In the genomic region with DNA sequence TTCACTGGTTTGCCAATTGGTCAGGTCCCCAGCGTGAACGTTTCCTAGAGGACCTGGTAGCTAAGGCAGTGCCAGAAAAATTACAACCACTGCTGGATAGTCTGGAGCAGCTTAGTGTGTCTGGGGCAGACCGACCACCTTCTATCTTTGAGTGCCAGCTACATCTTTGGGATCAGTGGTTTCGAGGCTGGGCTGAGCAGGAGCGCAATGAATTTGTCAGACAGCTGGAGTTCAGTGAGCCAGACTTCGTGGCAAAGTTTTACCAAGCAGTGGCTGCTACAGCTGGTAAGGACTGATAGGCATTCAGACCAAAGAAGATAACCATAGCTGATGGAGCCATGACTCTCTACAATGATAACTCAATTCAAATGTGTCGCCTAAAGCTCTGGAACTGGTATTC, we compare ENCODE assay signal across 17 cellular contexts. TPM values are rescaled to one million over a fixed set of nuclear protein-coding genes. Genes with fewer than 3 reads are reported as not detected.
A peak's percentile ranks its signal among the peaks of the same experiment; 100 is the strongest.
DNase-seq lines count a peak whose midpoint lies in the region; ATAC-seq and TF ChIP-seq lines count a peak whose summit lies in the region.
"Had no signal": no experiment of that assay in that cellular context is flagged by ENCODE, and none has a peak within 500 bp of the region (broad histone marks: within the 10 kb centered on the region; RNA-seq: fewer than 3 reads in every experiment).

No MANE protein-coding gene starts in this region.

- H3K4me2 ChIP-seq in Loucy (ENCODE audit: low read depth, low read length, poor library complexity, severe bottlenecking), result peak overlapping the region; percentile 79

- no peak overlapping the region for H3K27ac ChIP-seq in CD4-positive, alpha-beta memory T cell (ENCODE audit: low read depth, low read length)
- H3K27ac ChIP-seq: left ventricle myocardium inferior, thyroid gland had no signal

- H3K4me3 Mint-ChIP-seq in CD4-positive, alpha-beta memory T cell, result peak overlapping the region in 4 of 8 donors; percentile 12 to 75 (median 37)
- H3K4me3 Mint-ChIP-seq in naive thymus-derived CD8-positive, alpha-beta T cell, result peak overlapping the region in 2 of 10 donors; percentile 58 to 69

- H3K9me3 Mint-ChIP-seq in CD4-positive, alpha-beta memory T cell, result no peaks in the 10 kb centered on the region
- H3K9me3 Mint-ChIP-seq in naive thymus-derived CD8-positive, alpha-beta T cell, result no peaks in the 10 kb centered on the region

- intact Hi-C loops in CD4-positive, alpha-beta memory T cell (cut with micrococcal nuclease), result loop anchor here (5.0 to 10.0 kb wide), 2 partner anchors 370 to 457 kb away; a partner anchor contains a TSS

- peaks cover 30% of the 10 kb centered on the region for H4K20me1 ChIP-seq in Loucy (ENCODE audit: insufficient read depth, low read length, poor library complexity, severe bottlenecking)

- no peak overlapping the region for H3K4me3 ChIP-seq in CD4-positive, alpha-beta memory T cell (ENCODE audit: low read length in 2 of 2)
- no peak overlapping the region for H3K4me3 ChIP-seq in Loucy (ENCODE audit: low read length, poor library complexity, severe bottlenecking)
- H3K4me3 ChIP-seq: left ventricle myocardium inferior, thyroid gland had no signal

- peaks cover 35% of the 10 kb centered on the region for H3K4me1 ChIP-seq in CD4-positive, alpha-beta memory T cell (ENCODE audit: insufficient read depth, low read length)
- H3K4me1 ChIP-seq in Loucy (ENCODE audit: insufficient read depth, low read length, poor library complexity, severe bottlenecking), result peaks cover 34% of the 10 kb centered on the region

- no peak overlapping the region for H2AFZ ChIP-seq in Loucy (ENCODE audit: low read length)

- no peak for ATAC-seq in naive thymus-derived CD8-positive, alpha-beta T cell
- no peak for ATAC-seq in HG02981 (IDR thresholded peaks at IDR 0.05; ENCODE audit: unreplicated experiment)
- ATAC-seq: naive thymus-derived CD4-positive, alpha-beta T cell had no signal

- no peaks in the 10 kb centered on the region for H3K27me3 ChIP-seq in CD4-positive, alpha-beta memory T cell (ENCODE audit: insufficient read depth, low read length)
- H3K27me3 ChIP-seq in Loucy (ENCODE audit: insufficient read depth, low read length, poor library complexity, severe bottlenecking), result no peaks in the 10 kb centered on the region
- H3K27me3 ChIP-seq: thyroid gland had no signal

- DNase-seq in CD4-positive, alpha-beta memory T cell, result no peak
- no peak for DNase-seq in naive thymus-derived CD8-positive, alpha-beta T cell
- no peak for DNase-seq in hepatic stellate cell (ENCODE audit: low spot score)
- DNase-seq: activated CD4-positive, alpha-beta T cell treated with anti-CD3 and anti-CD28 coated beads, Interleukin-2, amount 50 U/mL, for 4 hours; activated gamma-delta T cell treated with Interleukin-2 at 50 U/mL for 16 hours; COR-L47; effector CD8-positive, alpha-beta T cell; HCEC 1CT; left ventricle myocardium inferior; naive thymus-derived CD4-positive, alpha-beta T cell; NCI-H1092; Right ventricle myocardium superior; stimulated activated CD4-positive, alpha-beta T cell treated with anti-CD3 and anti-CD28 coated beads, Interleukin-1b, Interleukin-23, amount 100 ng/mL, for 48 hours; T-helper 9 cell; thyroid gland had no signal

- peak overlapping the region in 4 of 7 donors; percentile 32 to 80 (median 64) for H3K27ac Mint-ChIP-seq in CD4-positive, alpha-beta memory T cell
- H3K27ac Mint-ChIP-seq in naive thymus-derived CD8-positive, alpha-beta T cell, result peak overlapping the region in 6 of 10 donors; percentile 24 to 61 (median 47)

- H3K36me3 ChIP-seq in CD4-positive, alpha-beta memory T cell (ENCODE audit: insufficient read depth, low read length), result peaks cover 21% of the 10 kb centered on the region
- peaks cover 3% of the 10 kb centered on the region; the same call in 1 of the 2 replicates for H3K36me3 ChIP-seq in Loucy (ENCODE audit: insufficient read depth, low read length)

- peaks cover 5 to 26% (median 16%) of the 10 kb centered on the region in 4 donors for H3K4me1 Mint-ChIP-seq in CD4-positive, alpha-beta memory T cell
- H3K4me1 Mint-ChIP-seq in naive thymus-derived CD8-positive, alpha-beta T cell, result peaks cover 23 to 45% (median 33%) of the 10 kb centered on the region in 4 donors

- no peaks in the 10 kb centered on the region for H3K9me2 ChIP-seq in Loucy (replicated peaks; ENCODE audit: low read depth, low read length)

- POLR2A ChIA-PET in CD4-positive, alpha-beta memory T cell (lab: Charles Lee; ENCODE audit: partially characterized antibody), result interaction anchor here (5.2 kb wide), 1 partner anchor 22 kb away, joined by 67 read pairs; a partner anchor contains a TSS
- POLR2A ChIA-PET in naive thymus-derived CD8-positive, alpha-beta T cell (lab: Charles Lee), result interaction anchor here (0.6 to 0.9 kb wide), 3 partner anchors 22 to 144 kb away, joined by 3 to 6 read pairs (median 4); no protein-coding TSS in a partner anchor

- peaks cover 17 to 35% of the 10 kb centered on the region in 2 donors for H3K36me3 Mint-ChIP-seq in CD4-positive, alpha-beta memory T cell
- H3K36me3 Mint-ChIP-seq in naive thymus-derived CD8-positive, alpha-beta T cell, result peaks cover 4 to 38% (median 8%) of the 10 kb centered on the region in 3 donors

- H3K79me2 ChIP-seq in Loucy (ENCODE audit: insufficient read depth, low read length), result peaks cover 55% of the 10 kb centered on the region

- H3F3A ChIP-seq in Loucy (ENCODE audit: low read depth), result no peaks in the 10 kb centered on the region

- TF ChIP-seq CTCF in Loucy (conservative IDR thresholded peaks at IDR 0.05; ENCODE audit: low read length), result no peak

- CTCF ChIA-PET in CD4-positive, alpha-beta memory T cell (lab: Charles Lee; ENCODE audit: partially characterized antibody), result interaction anchor here (0.8 to 1.2 kb wide), 5 partner anchors 11 to 29 kb away, joined by 3 to 5 read pairs (median 4); no protein-coding TSS in a partner anchor

- H3K9ac ChIP-seq in Loucy (ENCODE audit: low read depth, low read length, poor library complexity, severe bottlenecking), result no peak overlapping the region

- no peaks in the 10 kb centered on the region for H3K9me3 ChIP-seq in CD4-positive, alpha-beta memory T cell (ENCODE audit: control insufficient read depth in 1 of 2, low read length in 2 of 2)
- H3K9me3 ChIP-seq in Loucy (ENCODE audit: insufficient read depth, low read depth, low read length), result no peaks in the 10 kb centered on the region
- H3K9me3 ChIP-seq: left ventricle myocardium inferior, thyroid gland had no signal

- H3K27me3 Mint-ChIP-seq in CD4-positive, alpha-beta memory T cell, result no peaks in the 10 kb centered on the region
- no peaks in the 10 kb centered on the region for H3K27me3 Mint-ChIP-seq in naive thymus-derived CD8-positive, alpha-beta T cell
- H3K27me3 Mint-ChIP-seq: naive thymus-derived CD4-positive, alpha-beta T cell had no signal

RNA-seq across cellular contexts. Expression of a gene that starts 2.5 kb away (rescaled TPM):
- 10 to 100 TPM; 49.7 to 54.0 TPM for total RNA-seq in CD4-positive, alpha-beta memory T cell
- polyA plus RNA-seq in CD4-positive, alpha-beta memory T cell, result 100 to 1,000 TPM in 1 of 2 donors, 10 to 100 TPM in 1; 80.1 to 147 TPM
- total RNA-seq in naive thymus-derived CD8-positive, alpha-beta T cell, result 10 to 100 TPM; 39.4 to 49.0 TPM
- polyA plus RNA-seq in naive thymus-derived CD8-positive, alpha-beta T cell, result 100 to 1,000 TPM in 1 of 3 donors, 10 to 100 TPM in 2; 62.7 to 122 (median 78.5) TPM

RNA-seq across cellular contexts. Expression of a gene that starts 2.9 kb away (rescaled TPM):
- 100 to 1,000 TPM; 317 to 327 TPM for total RNA-seq in CD4-positive, alpha-beta memory T cell
- 10 to 100 TPM in 1 of 2 donors, 1 to 10 TPM in 1; 1.2 to 20.5 TPM for polyA plus RNA-seq in CD4-positive, alpha-beta memory T cell
- total RNA-seq in naive thymus-derived CD8-positive, alpha-beta T cell, result 100 to 1,000 TPM; 311 to 322 TPM
- 10 to 100 TPM in 1 of 3 donors, 1 to 10 TPM in 2; 6.3 to 14.1 (median 8.6) TPM for polyA plus RNA-seq in naive thymus-derived CD8-positive, alpha-beta T cell

RNA-seq across cellular contexts. Expression of a gene that starts 7.0 kb away (rescaled TPM):
- total RNA-seq in CD4-positive, alpha-beta memory T cell, result not detected
- not detected for polyA plus RNA-seq in CD4-positive, alpha-beta memory T cell
- not detected for total RNA-seq in naive thymus-derived CD8-positive, alpha-beta T cell
- polyA plus RNA-seq in naive thymus-derived CD8-positive, alpha-beta T cell, result not detected
- total RNA-seq: left ventricle myocardium inferior; naive thymus-derived CD4-positive, alpha-beta T cell; Right ventricle myocardium superior had no signal
- polyA plus RNA-seq: naive thymus-derived CD4-positive, alpha-beta T cell had no signal

RNA-seq across cellular contexts. Expression of a gene that starts 21.3 kb away (rescaled TPM):
- total RNA-seq in CD4-positive, alpha-beta memory T cell, result under 1 TPM; 0.69 to 0.84 TPM
- under 1 TPM; 0.16 to 0.35 TPM for polyA plus RNA-seq in CD4-positive, alpha-beta memory T cell
- 1 to 10 TPM; 1.5 to 1.8 TPM for total RNA-seq in naive thymus-derived CD8-positive, alpha-beta T cell
- polyA plus RNA-seq in naive thymus-derived CD8-positive, alpha-beta T cell, result 1 to 10 TPM in 2 of 3 donors, under 1 TPM in 1; 0.66 to 2.4 (median 1.6) TPM
- total RNA-seq: left ventricle myocardium inferior, Right ventricle myocardium superior, thyroid gland had no signal

RNA-seq across cellular contexts. Expression of a gene that starts 40.5 kb away (rescaled TPM):
- total RNA-seq in CD4-positive, alpha-beta memory T cell, result 1 to 10 TPM; 1.3 to 1.6 TPM
- under 1 TPM; 0.15 to 0.53 TPM for polyA plus RNA-seq in CD4-positive, alpha-beta memory T cell
- 1 to 10 TPM in 1 of 2 experiments, under 1 TPM in 1; 0.96 to 1.2 TPM for total RNA-seq in naive thymus-derived CD8-positive, alpha-beta T cell
- polyA plus RNA-seq in naive thymus-derived CD8-positive, alpha-beta T cell, result under 1 TPM; 0.06 to 0.31 (median 0.09) TPM
